Comparison of ENCODE assay signal across 1 cellular context in the genomic region with DNA sequence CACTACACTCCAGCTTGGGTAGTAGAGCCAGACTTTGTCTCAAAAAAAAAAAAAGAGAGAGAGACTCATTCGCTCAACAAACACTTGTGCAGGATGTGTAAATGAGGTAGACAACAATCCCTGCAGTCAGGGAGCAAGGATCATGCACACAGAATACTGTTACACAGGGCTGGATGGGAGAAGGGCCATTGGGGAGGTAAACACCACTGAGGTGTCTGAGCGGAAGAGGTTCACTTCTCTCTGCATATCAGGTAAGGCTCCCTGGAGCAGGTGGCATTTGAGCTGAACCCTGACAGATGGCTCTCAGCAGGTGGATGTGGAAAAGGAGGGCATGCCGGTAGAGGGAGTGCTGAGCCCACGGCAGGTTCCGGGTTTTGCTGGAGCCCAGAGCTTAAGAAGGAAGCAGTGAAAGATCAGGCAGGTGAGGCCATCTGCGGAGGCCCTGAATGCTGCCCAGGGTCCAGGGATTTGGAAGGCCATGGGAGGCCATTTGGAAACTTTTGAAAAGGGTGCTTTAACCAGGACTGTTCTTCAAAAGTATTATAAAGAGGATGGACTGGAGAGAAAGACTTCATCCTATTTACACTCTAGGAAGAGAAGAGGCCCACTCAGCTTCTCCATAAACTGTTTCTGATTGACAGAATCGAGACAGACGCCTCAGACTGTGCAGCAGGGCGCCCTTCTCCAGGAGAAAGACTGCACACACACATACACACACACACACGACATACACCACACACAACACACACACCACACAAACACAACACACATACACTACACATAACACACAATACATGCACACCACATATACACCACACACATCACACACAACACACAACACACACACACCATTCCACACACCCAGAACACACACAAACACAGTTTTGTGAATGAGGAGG.
TF ChIP-seq lines count a peak whose summit lies in the region.

No MANE protein-coding gene starts in this region.

TF ChIP-seq in HepG2, 621 proteins besides CTCF, POLR2A, EP300 and RAD21 (continued from another document and continues in another):
- TF ChIP-seq, protein P1, sequence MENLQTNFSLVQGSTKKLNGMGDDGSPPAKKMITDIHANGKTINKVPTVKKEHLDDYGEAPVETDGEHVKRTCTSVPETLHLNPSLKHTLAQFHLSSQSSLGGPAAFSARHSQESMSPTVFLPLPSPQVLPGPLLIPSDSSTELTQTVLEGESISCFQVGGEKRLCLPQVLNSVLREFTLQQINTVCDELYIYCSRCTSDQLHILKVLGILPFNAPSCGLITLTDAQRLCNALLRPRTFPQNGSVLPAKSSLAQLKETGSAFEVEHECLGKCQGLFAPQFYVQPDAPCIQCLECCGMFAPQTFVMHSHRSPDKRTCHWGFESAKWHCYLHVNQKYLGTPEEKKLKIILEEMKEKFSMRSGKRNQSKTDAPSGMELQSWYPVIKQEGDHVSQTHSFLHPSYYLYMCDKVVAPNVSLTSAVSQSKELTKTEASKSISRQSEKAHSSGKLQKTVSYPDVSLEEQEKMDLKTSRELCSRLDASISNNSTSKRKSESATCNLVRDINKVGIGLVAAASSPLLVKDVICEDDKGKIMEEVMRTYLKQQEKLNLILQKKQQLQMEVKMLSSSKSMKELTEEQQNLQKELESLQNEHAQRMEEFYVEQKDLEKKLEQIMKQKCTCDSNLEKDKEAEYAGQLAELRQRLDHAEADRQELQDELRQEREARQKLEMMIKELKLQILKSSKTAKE (CRISPR knock-in tag; IDR thresholded peaks at IDR 0.05; ENCODE audit: borderline replicate concordance), result peak; percentile 78
- TF ChIP-seq HNF4G (IDR thresholded peaks at IDR 0.05; ENCODE audit: borderline replicate concordance, low read depth, low read length) (no peak), HNF4G (CRISPR knock-in tag; IDR thresholded peaks at IDR 0.05; ENCODE audit: borderline replicate concordance, low read depth) (no peak), NR3C1 (CRISPR knock-in tag; IDR thresholded peaks at IDR 0.05) (no peak), KLF16 (CRISPR knock-in tag; IDR thresholded peaks at IDR 0.05) (0 out of 4 replicates have a peak, but pooled peaks of 1 of the 2 experiments have one; percentile 16), ZMYM3 (CRISPR knock-in tag; IDR thresholded peaks at IDR 0.05) (peak; percentile 78), ZBTB7B (CRISPR knock-in tag; IDR thresholded peaks at IDR 0.05) (0 out of 2 replicates have a peak, but pooled peaks have one; percentile 22), HMGXB4 (CRISPR knock-in tag; IDR thresholded peaks at IDR 0.05; ENCODE audit: borderline replicate concordance in 1 of 2, low read depth in 1 of 2) (peak; percentile 47 to 62; a peak in 1 of 4 replicates), STAG1 (CRISPR knock-in tag; IDR thresholded peaks at IDR 0.05) (peak; percentile 71), ZC3H4 (CRISPR knock-in tag; IDR thresholded peaks at IDR 0.05; ENCODE audit: borderline replicate concordance) (no peak), ZNF720 (CRISPR knock-in tag; IDR thresholded peaks at IDR 0.05) (no peak), NKX3-1 (CRISPR knock-in tag; IDR thresholded peaks at IDR 0.05) (no peak), TEAD3 (CRISPR knock-in tag; optimal IDR thresholded peaks at IDR 0.05; ENCODE audit: borderline replicate concordance) (peak; percentile 69), GATAD2A (CRISPR knock-in tag; IDR thresholded peaks at IDR 0.05) (peak; percentile 42; the same call in 1 of the 2 replicates), MEIS1 (CRISPR knock-in tag; IDR thresholded peaks at IDR 0.05; ENCODE audit: borderline replicate concordance) (no peak), ZNF3 (CRISPR knock-in tag; IDR thresholded peaks at IDR 0.05) (no peak), GABPA (IDR thresholded peaks at IDR 0.05; ENCODE audit: low read depth, low read length) (no peak), GABPA (CRISPR knock-in tag; IDR thresholded peaks at IDR 0.05; ENCODE audit: low read depth) (0 out of 2 replicates have a peak, but pooled peaks have one; percentile 36), CHD2 (IDR thresholded peaks at IDR 0.05; ENCODE audit: low read depth, low read length) (no peak), ZNF710 (CRISPR knock-in tag; IDR thresholded peaks at IDR 0.05; ENCODE audit: borderline replicate concordance) (peak; percentile 80; the same call in 1 of the 2 replicates), ZNF546 (CRISPR knock-in tag; conservative IDR thresholded peaks at IDR 0.05) (no peak), SOX5 (CRISPR knock-in tag; IDR thresholded peaks at IDR 0.05; ENCODE audit: borderline replicate concordance) (0 out of 2 replicates have a peak, but pooled peaks have one; percentile 49), ZNF274 (CRISPR knock-in tag; IDR thresholded peaks at IDR 0.05) (no peak), ELF1 (CRISPR knock-in tag; IDR thresholded peaks at IDR 0.05) (peak; percentile 77), POLR2AphosphoS2 (IDR thresholded peaks at IDR 0.05; ENCODE audit: low read depth, low read length) (no peak), SMYD3 (CRISPR knock-in tag; IDR thresholded peaks at IDR 0.05) (no peak), TFE3 (CRISPR knock-in tag; IDR thresholded peaks at IDR 0.05) (no peak), ZNF292 (CRISPR knock-in tag; IDR thresholded peaks at IDR 0.05; ENCODE audit: borderline replicate concordance, low read depth) (peak; percentile 61; the same call in 1 of the 2 replicates), GABPB1 (CRISPR knock-in tag; IDR thresholded peaks at IDR 0.05) (peak; percentile 35; the same call in 1 of the 2 replicates), ETV5 (CRISPR knock-in tag; IDR thresholded peaks at IDR 0.05; ENCODE audit: borderline replicate concordance) (peak; percentile 45; the same call in 1 of the 2 replicates)
- TF ChIP-seq, protein P2, sequence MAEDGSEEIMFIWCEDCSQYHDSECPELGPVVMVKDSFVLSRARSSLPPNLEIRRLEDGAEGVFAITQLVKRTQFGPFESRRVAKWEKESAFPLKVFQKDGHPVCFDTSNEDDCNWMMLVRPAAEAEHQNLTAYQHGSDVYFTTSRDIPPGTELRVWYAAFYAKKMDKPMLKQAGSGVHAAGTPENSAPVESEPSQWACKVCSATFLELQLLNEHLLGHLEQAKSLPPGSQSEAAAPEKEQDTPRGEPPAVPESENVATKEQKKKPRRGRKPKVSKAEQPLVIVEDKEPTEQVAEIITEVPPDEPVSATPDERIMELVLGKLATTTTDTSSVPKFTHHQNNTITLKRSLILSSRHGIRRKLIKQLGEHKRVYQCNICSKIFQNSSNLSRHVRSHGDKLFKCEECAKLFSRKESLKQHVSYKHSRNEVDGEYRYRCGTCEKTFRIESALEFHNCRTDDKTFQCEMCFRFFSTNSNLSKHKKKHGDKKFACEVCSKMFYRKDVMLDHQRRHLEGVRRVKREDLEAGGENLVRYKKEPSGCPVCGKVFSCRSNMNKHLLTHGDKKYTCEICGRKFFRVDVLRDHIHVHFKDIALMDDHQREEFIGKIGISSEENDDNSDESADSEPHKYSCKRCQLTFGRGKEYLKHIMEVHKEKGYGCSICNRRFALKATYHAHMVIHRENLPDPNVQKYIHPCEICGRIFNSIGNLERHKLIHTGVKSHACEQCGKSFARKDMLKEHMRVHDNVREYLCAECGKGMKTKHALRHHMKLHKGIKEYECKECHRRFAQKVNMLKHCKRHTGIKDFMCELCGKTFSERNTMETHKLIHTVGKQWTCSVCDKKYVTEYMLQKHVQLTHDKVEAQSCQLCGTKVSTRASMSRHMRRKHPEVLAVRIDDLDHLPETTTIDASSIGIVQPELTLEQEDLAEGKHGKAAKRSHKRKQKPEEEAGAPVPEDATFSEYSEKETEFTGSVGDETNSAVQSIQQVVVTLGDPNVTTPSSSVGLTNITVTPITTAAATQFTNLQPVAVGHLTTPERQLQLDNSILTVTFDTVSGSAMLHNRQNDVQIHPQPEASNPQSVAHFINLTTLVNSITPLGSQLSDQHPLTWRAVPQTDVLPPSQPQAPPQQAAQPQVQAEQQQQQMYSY (CRISPR knock-in tag; IDR thresholded peaks at IDR 0.05), result peak; percentile 94
- TF ChIP-seq, protein P3, sequence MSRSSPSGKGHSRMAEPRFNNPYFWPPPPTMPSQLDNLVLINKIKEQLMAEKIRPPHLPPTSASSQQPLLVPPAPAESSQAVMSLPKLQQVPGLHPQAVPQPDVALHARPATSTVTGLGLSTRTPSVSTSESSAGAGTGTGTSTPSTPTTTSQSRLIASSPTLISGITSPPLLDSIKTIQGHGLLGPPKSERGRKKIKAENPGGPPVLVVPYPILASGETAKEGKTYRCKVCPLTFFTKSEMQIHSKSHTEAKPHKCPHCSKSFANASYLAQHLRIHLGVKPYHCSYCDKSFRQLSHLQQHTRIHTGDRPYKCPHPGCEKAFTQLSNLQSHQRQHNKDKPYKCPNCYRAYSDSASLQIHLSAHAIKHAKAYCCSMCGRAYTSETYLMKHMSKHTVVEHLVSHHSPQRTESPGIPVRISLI (CRISPR knock-in tag; IDR thresholded peaks at IDR 0.05; ENCODE audit: borderline replicate concordance), result peak; percentile 87
- TF ChIP-seq, protein P4, sequence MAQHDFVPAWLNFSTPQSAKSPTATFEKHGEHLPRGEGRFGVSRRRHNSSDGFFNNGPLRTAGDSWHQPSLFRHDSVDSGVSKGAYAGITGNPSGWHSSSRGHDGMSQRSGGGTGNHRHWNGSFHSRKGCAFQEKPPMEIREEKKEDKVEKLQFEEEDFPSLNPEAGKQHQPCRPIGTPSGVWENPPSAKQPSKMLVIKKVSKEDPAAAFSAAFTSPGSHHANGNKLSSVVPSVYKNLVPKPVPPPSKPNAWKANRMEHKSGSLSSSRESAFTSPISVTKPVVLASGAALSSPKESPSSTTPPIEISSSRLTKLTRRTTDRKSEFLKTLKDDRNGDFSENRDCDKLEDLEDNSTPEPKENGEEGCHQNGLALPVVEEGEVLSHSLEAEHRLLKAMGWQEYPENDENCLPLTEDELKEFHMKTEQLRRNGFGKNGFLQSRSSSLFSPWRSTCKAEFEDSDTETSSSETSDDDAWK (CRISPR knock-in tag; IDR thresholded peaks at IDR 0.05), result no peak
- TF ChIP-seq, protein P5, sequence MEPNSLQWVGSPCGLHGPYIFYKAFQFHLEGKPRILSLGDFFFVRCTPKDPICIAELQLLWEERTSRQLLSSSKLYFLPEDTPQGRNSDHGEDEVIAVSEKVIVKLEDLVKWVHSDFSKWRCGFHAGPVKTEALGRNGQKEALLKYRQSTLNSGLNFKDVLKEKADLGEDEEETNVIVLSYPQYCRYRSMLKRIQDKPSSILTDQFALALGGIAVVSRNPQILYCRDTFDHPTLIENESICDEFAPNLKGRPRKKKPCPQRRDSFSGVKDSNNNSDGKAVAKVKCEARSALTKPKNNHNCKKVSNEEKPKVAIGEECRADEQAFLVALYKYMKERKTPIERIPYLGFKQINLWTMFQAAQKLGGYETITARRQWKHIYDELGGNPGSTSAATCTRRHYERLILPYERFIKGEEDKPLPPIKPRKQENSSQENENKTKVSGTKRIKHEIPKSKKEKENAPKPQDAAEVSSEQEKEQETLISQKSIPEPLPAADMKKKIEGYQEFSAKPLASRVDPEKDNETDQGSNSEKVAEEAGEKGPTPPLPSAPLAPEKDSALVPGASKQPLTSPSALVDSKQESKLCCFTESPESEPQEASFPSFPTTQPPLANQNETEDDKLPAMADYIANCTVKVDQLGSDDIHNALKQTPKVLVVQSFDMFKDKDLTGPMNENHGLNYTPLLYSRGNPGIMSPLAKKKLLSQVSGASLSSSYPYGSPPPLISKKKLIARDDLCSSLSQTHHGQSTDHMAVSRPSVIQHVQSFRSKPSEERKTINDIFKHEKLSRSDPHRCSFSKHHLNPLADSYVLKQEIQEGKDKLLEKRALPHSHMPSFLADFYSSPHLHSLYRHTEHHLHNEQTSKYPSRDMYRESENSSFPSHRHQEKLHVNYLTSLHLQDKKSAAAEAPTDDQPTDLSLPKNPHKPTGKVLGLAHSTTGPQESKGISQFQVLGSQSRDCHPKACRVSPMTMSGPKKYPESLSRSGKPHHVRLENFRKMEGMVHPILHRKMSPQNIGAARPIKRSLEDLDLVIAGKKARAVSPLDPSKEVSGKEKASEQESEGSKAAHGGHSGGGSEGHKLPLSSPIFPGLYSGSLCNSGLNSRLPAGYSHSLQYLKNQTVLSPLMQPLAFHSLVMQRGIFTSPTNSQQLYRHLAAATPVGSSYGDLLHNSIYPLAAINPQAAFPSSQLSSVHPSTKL (CRISPR knock-in tag; IDR thresholded peaks at IDR 0.05), result peak; percentile 44; the same call in 1 of the 2 replicates
